In genomic region chr19:45638930-45639729, GRCh38 we compare ENCODE assay signal across 8 cellular contexts. TPM values are rescaled to one million over a fixed set of nuclear protein-coding genes. Genes with fewer than 3 reads are reported as not detected.
A peak's percentile ranks its signal among the peaks of the same experiment; 100 is the strongest.
DNase-seq lines count a peak whose midpoint lies in the region; ATAC-seq and TF ChIP-seq lines count a peak whose summit lies in the region.

Gene EML2, minus strand, starts transcription at chr19:45639397. Its CDS starts 21 bp downstream, at chr19:45639376.

- DNase-seq in NCI-H345 (lab: John Stamatoyannopoulos, UW) (peak; percentile 47), NCI-H345 treated with DMSO at 0.1 percent for 48 hours (lab: John Stamatoyannopoulos, UW; ENCODE audit: unreplicated experiment) (no peak), NCI-H82 (lab: John Stamatoyannopoulos, UW) (peak; percentile 80), fibroblast of mammary gland (ENCODE audit: low read depth) (no peak), neural crest cell (ENCODE audit: low read depth, low spot score) (peak; percentile 47), upper lobe of left lung (peak; percentile 72 to 91)
- peak; percentile 69 to 75 for DNase-seq in activated T-cell treated with anti-CD3 and anti-CD28 coated beads, Interleukin-2, amount 50 U/mL, for 48 hours

- H3K27me3 Mint-ChIP-seq in neural crest cell (ENCODE audit: low read depth), result peaks cover 12% of the 10 kb centered on the region

- H3K4me3 Mint-ChIP-seq in neural crest cell, result peak within 1 kb of the TSS; percentile 92

- TF ChIP-seq POLR2A in upper lobe of left lung (IDR thresholded peaks at IDR 0.05), result peak in 1 of 4 donors; percentile 36

- H3K36me3 ChIP-seq in upper lobe of left lung, result no peaks in the 10 kb centered on the region

- ATAC-seq in upper lobe of left lung (ENCODE audit: low FRiP score in 2 of 2) (peak in 1 of 2 donors; percentile 63), HG03354 (IDR thresholded peaks at IDR 0.05; ENCODE audit: poor library complexity, severe bottlenecking, unreplicated experiment) (no peak)

- H3K9me3 ChIP-seq in upper lobe of left lung, result no peaks in the 10 kb centered on the region

- H3K27ac Mint-ChIP-seq in neural crest cell (ENCODE audit: unreplicated experiment), result no peak within 1 kb of the TSS

- no peaks in the 10 kb centered on the region for H3K9me3 Mint-ChIP-seq in neural crest cell

- no peak for TF ChIP-seq EP300 in upper lobe of left lung (IDR thresholded peaks at IDR 0.05)

- peaks cover 42% of the 10 kb centered on the region for H3K4me1 Mint-ChIP-seq in neural crest cell

- H3K27ac ChIP-seq in upper lobe of left lung, result peak within 1 kb of the TSS; percentile 25 to 82 (median 65)

- TF ChIP-seq CTCF in fibroblast of mammary gland (conservative IDR thresholded peaks at IDR 0.05; ENCODE audit: control insufficient read depth, insufficient read depth, low read depth, low read length) (peak; percentile 26), neural crest cell (conservative IDR thresholded peaks at IDR 0.05) (no peak), upper lobe of left lung (IDR thresholded peaks at IDR 0.05) (peak in 1 of 6 experiments; percentile 20)

- peak within 1 kb of the TSS; percentile 78 for H3K4me3 ChIP-seq in fibroblast of mammary gland (ENCODE audit: control insufficient read depth, low read depth, low read length)
- peak within 1 kb of the TSS; percentile 67 to 78 (median 72) for H3K4me3 ChIP-seq in upper lobe of left lung

- no peaks in the 10 kb centered on the region for H3K27me3 ChIP-seq in upper lobe of left lung

- no peaks in the 10 kb centered on the region for H3K36me3 Mint-ChIP-seq in neural crest cell (ENCODE audit: low read depth)

- peaks cover 40 to 54% (median 43%) of the 10 kb centered on the region in 4 donors for H3K4me1 ChIP-seq in upper lobe of left lung

- 8 to 12% methylated on average over 18 to 30 of the region's 52 CpGs for WGBS in upper lobe of left lung, 2 donors

RNA-seq across cellular contexts. Expression of gene EML2, which starts in this region (rescaled TPM):
- total RNA-seq in neural crest cell (15.0 and 20.2 TPM in 2 replicates), upper lobe of left lung (10 to 100 TPM; 34.1 to 70.2 (median 48.2) TPM)

Comparison
In these comparisons a context has a peak if more than half of its experiments do, and no peak if none do; other contexts are left out.
1. DNase-seq: peak in NCI-H345 (single experiment), NCI-H82 (single experiment), activated T-cell treated with anti-CD3 and anti-CD28 coated beads, Interleukin-2, amount 50 U/mL, for 48 hours (2 of 2), neural crest cell (single experiment) and upper lobe of left lung (2 of 2); none in NCI-H345 treated with DMSO at 0.1 percent for 48 hours (single experiment) and fibroblast of mammary gland (single experiment).